8 cellular contexts compared by ENCODE assay signal in genomic region chr13:29595380-29596063, GRCh38. TPM values are rescaled to one million over a fixed set of nuclear protein-coding genes. Genes with fewer than 3 reads are reported as not detected.
DNase-seq lines count a peak whose midpoint lies in the region; ATAC-seq and TF ChIP-seq lines count a peak whose summit lies in the region.

Gene SLC7A1 (minus strand): TSS chr13:29595688. CDS start chr13:29536188, 59,500 bp downstream.

- H3K27me3 Mint-ChIP-seq in activated B cell treated with CpG ODN at 0.5 μM for 24 hours: peaks cover 1% of the 10 kb centered on the region

- H3K36me3 Mint-ChIP-seq in activated B cell treated with CpG ODN at 0.5 μM for 24 hours (ENCODE audit: low read depth): peaks cover 13% of the 10 kb centered on the region

- H3K4me3 ChIP-seq in AG04450 (ENCODE audit: low read depth, low read length): peak within 1 kb of the TSS; percentile 78
- peak within 1 kb of the TSS; percentile 70 to 79 for H3K4me3 ChIP-seq in cardiac fibroblast (replicated peaks in 1 of 2; ENCODE audit: low read depth in 2 of 2, low read length in 2 of 2)

- peak within 1 kb of the TSS; percentile 89 for H3K27ac ChIP-seq in AG04450 (ENCODE audit: low read depth, low read length)

- H3K4me3 Mint-ChIP-seq in activated B cell treated with CpG ODN at 0.5 μM for 24 hours: peak within 1 kb of the TSS; percentile 91

- intact Hi-C loops in activated B cell treated with CpG ODN at 0.5 μM for 24 hours (cut with micrococcal nuclease): loop anchor here (1.0 to 10.0 kb wide), 10 partner anchors 53 to 1567 kb away; partner anchors contain the start of genes HMGB1, KATNAL1, PAN3 and UBL3

- no peaks in the 10 kb centered on the region for H3K27me3 ChIP-seq in AG04450 (ENCODE audit: control insufficient read depth, insufficient read depth, low read length)

- H3K27ac Mint-ChIP-seq in activated B cell treated with CpG ODN at 0.5 μM for 24 hours: peak within 1 kb of the TSS; percentile 88

- POLR2A ChIA-PET in AG04450 (lab: Yijun Ruan, JAX): interaction anchor here (0.7 to 0.9 kb wide), 2 partner anchors 107 to 255 kb away, joined by 3 read pairs; partner anchors contain the start of gene UBL3
- POLR2A ChIA-PET in activated B cell treated with CpG ODN at 0.5 μM for 24 hours (lab: Charles Lee): interaction anchor here (0.6 to 1.7 kb wide), 6 partner anchors 88 to 1022 kb away, joined by 3 to 6 read pairs (median 4); partner anchors contain the start of genes UBL3 and USPL1

- CTCF ChIA-PET in AG04450 (lab: Charles Lee): no interaction called here
- CTCF ChIA-PET in activated B cell treated with CpG ODN at 0.5 μM for 24 hours (lab: Charles Lee): interaction anchor here (0.7 to 1.1 kb wide), 4 partner anchors 9 to 520 kb away, joined by 3 to 4 read pairs (median 3); no protein-coding TSS in a partner anchor

- H3K9me3 Mint-ChIP-seq in activated B cell treated with CpG ODN at 0.5 μM for 24 hours: no peaks in the 10 kb centered on the region

- no peak for DNase-seq in AG04450 (ENCODE audit: low read depth, low spot score)
- DNase-seq in NCI-H2196 treated with DMSO at 0.1 percent for 48 hours (lab: John Stamatoyannopoulos, UW; ENCODE audit: unreplicated experiment): peak; percentile 65
- peak; percentile 82 for DNase-seq in activated B cell treated with CpG ODN at 0.5 μM for 24 hours
- peak; percentile 71 to 77 for DNase-seq in cardiac fibroblast (ENCODE audit: low read depth in 2 of 2)
- DNase-seq in inferior parietal cortex (ENCODE audit: extremely low spot score): peak; percentile 69
- peak; percentile 66 to 76 for DNase-seq in stimulated activated CD4-positive, alpha-beta T cell treated with anti-CD3 and anti-CD28 coated beads, Interleukin-12 subunit alpha, Interleukin-12 subunit beta, amount 100 ng/mL, for 24 hours (ENCODE audit: low read depth in 2 of 2)

- H3K9me3 ChIP-seq in AG04450 (ENCODE audit: control insufficient read depth, insufficient read depth, low read length): no peaks in the 10 kb centered on the region

- peaks cover 33% of the 10 kb centered on the region for H3K4me1 Mint-ChIP-seq in activated B cell treated with CpG ODN at 0.5 μM for 24 hours

- peak; percentile 85 for ATAC-seq in GM18867 (IDR thresholded peaks at IDR 0.05; ENCODE audit: unreplicated experiment)
- ATAC-seq in HG03097 (IDR thresholded peaks at IDR 0.05; ENCODE audit: low FRiP score, unreplicated experiment): peak; percentile 88
- peak; percentile 87 for ATAC-seq in activated B cell treated with CpG ODN at 0.5 μM for 24 hours (ENCODE audit: low read depth)

- TF ChIP-seq CTCF in AG04450 (IDR thresholded peaks at IDR 0.05; ENCODE audit: low read depth, low read length) (no peak), activated B cell treated with CpG ODN at 0.5 μM for 24 hours (IDR thresholded peaks at IDR 0.05) (no peak), cardiac fibroblast (IDR thresholded peaks at IDR 0.05; ENCODE audit: low read depth, low read length) (no peak)

RNA-seq across cellular contexts. Expression of gene SLC7A1, which starts in this region (rescaled TPM):
- polyA plus RNA-seq in AG04450 (2011; rRNA removed): 14.7 and 18.8 TPM in 2 replicates
- 28.7 and 35.0 TPM in 2 replicates for polyA minus RNA-seq in AG04450 (2011; rRNA and poly(A)+ RNA removed)
- 83.5 and 85.0 TPM in 2 replicates for total RNA-seq in activated B cell treated with CpG ODN at 0.5 μM for 24 hours
